In the genomic region with DNA sequence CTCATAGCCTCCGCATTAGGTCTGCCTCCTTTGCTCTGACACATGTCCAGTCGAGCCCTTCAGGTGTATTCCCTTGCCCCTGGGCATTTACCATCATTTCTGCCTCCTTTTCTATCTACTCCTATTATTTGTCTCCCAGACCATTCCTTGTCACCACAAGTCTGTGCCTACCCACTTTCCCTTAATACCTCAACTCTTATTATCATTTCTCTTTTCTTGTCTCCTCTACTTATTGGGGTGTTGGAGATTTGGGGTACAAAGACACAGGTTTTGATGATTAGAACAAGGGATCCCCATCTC, we compare ENCODE assay signal across 1 cellular context.
TF ChIP-seq lines count a peak whose summit lies in the region.

No MANE protein-coding gene starts in this region.

TF ChIP-seq in H1, 55 proteins besides CTCF, POLR2A, EP300 and RAD21:
- TF ChIP-seq RFX5 (IDR thresholded peaks at IDR 0.05; ENCODE audit: borderline replicate concordance, low read depth, low read length) (no peak), CREB1 (IDR thresholded peaks at IDR 0.05) (no peak), SAP30 (IDR thresholded peaks at IDR 0.05; ENCODE audit: insufficient read depth, insufficient replicate concordance, low read length) (no peak), ASH2L (IDR thresholded peaks at IDR 0.05; ENCODE audit: low read length) (no peak), RXRA (IDR thresholded peaks at IDR 0.05; ENCODE audit: insufficient read depth, low read depth, low read length) (no peak), CHD1 (IDR thresholded peaks at IDR 0.05; ENCODE audit: low read depth, low read length) (no peak), CTBP2 (IDR thresholded peaks at IDR 0.05; ENCODE audit: borderline replicate concordance, insufficient read depth, insufficient read length, low read length) (no peak), TCF12 (IDR thresholded peaks at IDR 0.05; ENCODE audit: low read depth, low read length) (no peak), KDM1A (IDR thresholded peaks at IDR 0.05; ENCODE audit: borderline replicate concordance, low read length) (no peak)
- TF ChIP-seq, protein P1, sequence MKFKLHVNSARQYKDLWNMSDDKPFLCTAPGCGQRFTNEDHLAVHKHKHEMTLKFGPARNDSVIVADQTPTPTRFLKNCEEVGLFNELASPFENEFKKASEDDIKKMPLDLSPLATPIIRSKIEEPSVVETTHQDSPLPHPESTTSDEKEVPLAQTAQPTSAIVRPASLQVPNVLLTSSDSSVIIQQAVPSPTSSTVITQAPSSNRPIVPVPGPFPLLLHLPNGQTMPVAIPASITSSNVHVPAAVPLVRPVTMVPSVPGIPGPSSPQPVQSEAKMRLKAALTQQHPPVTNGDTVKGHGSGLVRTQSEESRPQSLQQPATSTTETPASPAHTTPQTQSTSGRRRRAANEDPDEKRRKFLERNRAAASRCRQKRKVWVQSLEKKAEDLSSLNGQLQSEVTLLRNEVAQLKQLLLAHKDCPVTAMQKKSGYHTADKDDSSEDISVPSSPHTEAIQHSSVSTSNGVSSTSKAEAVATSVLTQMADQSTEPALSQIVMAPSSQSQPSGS (IDR thresholded peaks at IDR 0.05; ENCODE audit: low read length): no peak
TF ChIP-seq in H1: peak in this region for 0.
